Comparison of ENCODE assay signal across 1 cellular context in genomic region chr9:136944519-136945332, GRCh38.
TF ChIP-seq lines count a peak whose summit lies in the region.

C8G (plus strand) TSS chr9:136945243; CDS start chr9:136945321, 78 bp downstream.
FBXW5 (minus strand) TSS chr9:136944738; CDS start chr9:136944083, 655 bp downstream.

TF ChIP-seq in GM12878, 131 proteins besides CTCF, POLR2A, EP300 and RAD21 (continued from another document and continues in another):
- TF ChIP-seq CUX1 (IDR thresholded peaks at IDR 0.05; ENCODE audit: insufficient replicate concordance, low read depth, low read length) (peak; percentile 93), SP1 (IDR thresholded peaks at IDR 0.05; ENCODE audit: low read depth, low read length) (peak; percentile 76), IRF4 (IDR thresholded peaks at IDR 0.05; ENCODE audit: low read depth, low read length) (no peak), BCL3 (IDR thresholded peaks at IDR 0.05; ENCODE audit: borderline replicate concordance, insufficient read depth, low read depth, low read length, poor library complexity, severe bottlenecking) (peak; percentile 32), BHLHE40 (IDR thresholded peaks at IDR 0.05; ENCODE audit: borderline replicate concordance in 1 of 2, low read depth in 2 of 2, low read length in 1 of 2) (peak; percentile 58 to 83), JUNB (IDR thresholded peaks at IDR 0.05) (no peak), ZNF384 (IDR thresholded peaks at IDR 0.05; ENCODE audit: borderline replicate concordance, low read depth, low read length) (no peak), SRF (IDR thresholded peaks at IDR 0.05; ENCODE audit: low read depth in 2 of 2, low read length in 2 of 2) (peak in 1 of 2 experiments; percentile 99; a peak in 2 of 4 replicates), HDAC2 (IDR thresholded peaks at IDR 0.05) (no peak), ESRRA (IDR thresholded peaks at IDR 0.05; ENCODE audit: low read length) (0 out of 2 replicates have a peak, but pooled peaks have one; percentile 20), GABPA (IDR thresholded peaks at IDR 0.05; ENCODE audit: low read depth) (no peak), IRF5 (IDR thresholded peaks at IDR 0.05; ENCODE audit: borderline replicate concordance) (no peak), ATF3 (IDR thresholded peaks at IDR 0.05; ENCODE audit: borderline replicate concordance, extremely low read depth, low read depth, low read length) (peak; percentile 7; the same call in 1 of the 2 replicates), E2F4 (IDR thresholded peaks at IDR 0.05; ENCODE audit: low read depth, low read length) (0 out of 2 replicates have a peak, but pooled peaks have one; percentile 50), MYB (IDR thresholded peaks at IDR 0.05; ENCODE audit: borderline replicate concordance, low read depth, low read length) (0 out of 2 replicates have a peak, but pooled peaks have one; percentile 45), CREB1 (IDR thresholded peaks at IDR 0.05; ENCODE audit: low read depth) (no peak), PRDM15 (CRISPR knock-in tag; IDR thresholded peaks at IDR 0.05) (no peak), SPI1 (IDR thresholded peaks at IDR 0.05; ENCODE audit: borderline replicate concordance, insufficient read depth, low read depth, low read length) (peak; percentile 32; the same call in 1 of the 2 replicates), ATF7 (IDR thresholded peaks at IDR 0.05; ENCODE audit: low read depth) (no peak), SMC3 (IDR thresholded peaks at IDR 0.05; ENCODE audit: borderline replicate concordance, low read length) (peak; percentile 3; the same call in 1 of the 2 replicates), HCFC1 (IDR thresholded peaks at IDR 0.05; ENCODE audit: low read length) (peak; percentile 66), E4F1 (IDR thresholded peaks at IDR 0.05; ENCODE audit: borderline replicate concordance, partially characterized antibody) (no peak), SUPT20H (IDR thresholded peaks at IDR 0.05; ENCODE audit: borderline replicate concordance, control insufficient read depth, low read depth, low read length) (no peak), CBFB (IDR thresholded peaks at IDR 0.05; ENCODE audit: low read depth) (peak; percentile 54; the same call in 1 of the 2 replicates), DPF2 (IDR thresholded peaks at IDR 0.05) (peak; percentile 93; the same call in 1 of the 2 replicates), IKZF1 (conservative IDR thresholded peaks at IDR 0.05) (peak; percentile 94), KDM1A (IDR thresholded peaks at IDR 0.05; ENCODE audit: borderline replicate concordance) (no peak), STAT3 (IDR thresholded peaks at IDR 0.05; ENCODE audit: low read depth, low read length) (no peak), CREM (IDR thresholded peaks at IDR 0.05; ENCODE audit: low read depth) (peak; percentile 61), PAX5 (IDR thresholded peaks at IDR 0.05; ENCODE audit: borderline replicate concordance, low read depth, low read length) (0 out of 2 replicates have a peak, but pooled peaks have one; percentile 17), WRNIP1 (IDR thresholded peaks at IDR 0.05; ENCODE audit: borderline replicate concordance, low read depth, low read length) (no peak), TBL1XR1 (IDR thresholded peaks at IDR 0.05; ENCODE audit: low read depth, low read length) (peak; percentile 46; the same call in 1 of the 2 replicates), KLF5 (IDR thresholded peaks at IDR 0.05; ENCODE audit: partially characterized antibody) (peak; percentile 5), ZSCAN29 (IDR thresholded peaks at IDR 0.05) (no peak), NFIC (IDR thresholded peaks at IDR 0.05; ENCODE audit: low read depth, low read length) (no peak), EGR1 (IDR thresholded peaks at IDR 0.05; ENCODE audit: borderline replicate concordance in 1 of 2, low read depth in 2 of 2, low read length in 2 of 2) (peak in 1 of 2 experiments; percentile 96; a peak in 2 of 3 replicates), NKRF (conservative IDR thresholded peaks at IDR 0.05) (peak; percentile 35; the same call in 1 of the 2 replicates), SMAD1 (IDR thresholded peaks at IDR 0.05; ENCODE audit: low read depth, partially characterized antibody) (no peak), RAD51 (IDR thresholded peaks at IDR 0.05) (no peak), LARP7 (IDR thresholded peaks at IDR 0.05) (no peak), ZNF217 (IDR thresholded peaks at IDR 0.05) (peak; percentile 94), ZZZ3 (IDR thresholded peaks at IDR 0.05; ENCODE audit: control insufficient read depth, insufficient read length, low read depth) (no peak)
